Comparison of ENCODE assay signal across 9 cellular contexts in the genomic region with DNA sequence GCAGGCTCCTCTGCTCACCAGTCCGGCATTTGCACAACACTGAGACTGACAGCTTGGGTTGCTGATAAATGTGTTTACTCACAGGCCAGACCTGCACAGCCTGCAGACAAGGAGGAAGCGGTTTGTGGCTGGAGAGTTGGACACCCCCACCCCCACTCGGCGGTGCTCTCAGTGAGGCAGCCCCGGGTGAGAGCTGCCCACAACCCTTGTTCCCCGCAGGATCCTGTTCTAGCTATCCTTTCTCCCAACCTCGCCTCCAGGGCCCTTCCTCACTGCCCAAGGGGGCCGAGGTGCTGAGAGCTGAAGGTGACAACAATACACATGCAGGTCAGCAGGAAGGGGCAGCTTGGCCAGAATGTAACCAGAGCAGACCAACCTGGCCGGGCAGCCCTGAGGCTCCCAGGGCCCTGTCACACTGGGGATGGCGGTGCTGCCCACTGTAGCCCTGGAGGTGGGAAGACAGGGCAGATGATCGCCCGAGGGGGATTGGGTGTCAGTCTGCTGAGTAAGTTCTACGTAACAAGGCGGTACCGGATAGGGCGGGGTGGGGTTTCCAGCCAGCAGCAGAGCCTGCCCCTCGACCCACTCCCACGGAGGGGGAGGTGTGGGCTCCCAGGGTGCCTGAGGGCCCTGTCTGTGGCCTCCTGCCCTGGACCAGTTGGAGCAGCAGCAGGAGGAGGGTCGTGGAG. TPM values are rescaled to one million over a fixed set of nuclear protein-coding genes. Genes with fewer than 3 reads are reported as not detected.
DNase-seq lines count a peak whose midpoint lies in the region; ATAC-seq, FAIRE-seq and TF ChIP-seq lines count a peak whose summit lies in the region.
"Had no signal": no experiment of that assay in that cellular context is flagged by ENCODE, and none has a peak within 500 bp of the region (broad histone marks: within the 10 kb centered on the region; RNA-seq: fewer than 3 reads in every experiment).

No MANE protein-coding gene starts in this region.

- H3K4me1 Mint-ChIP-seq in activated naive CD4-positive, alpha-beta T cell treated with anti-CD3 and anti-CD28 coated beads, Interleukin-2, amount 10 ng/mL, durations not matched to agents 7 days and 5 days, result peaks cover 41% of the 10 kb centered on the region

- H3K4me3 ChIP-seq in suprapubic skin, result no peak overlapping the region

- no peaks in the 10 kb centered on the region for H3K9me3 Mint-ChIP-seq in activated naive CD4-positive, alpha-beta T cell treated with anti-CD3 and anti-CD28 coated beads, Interleukin-2, amount 10 ng/mL, durations not matched to agents 7 days and 5 days

- TF ChIP-seq EP300 in suprapubic skin (IDR thresholded peaks at IDR 0.05), result no peak

- peak; percentile 31 for ATAC-seq in HG02642 (IDR thresholded peaks at IDR 0.05; ENCODE audit: poor library complexity, unreplicated experiment)

- WGBS in suprapubic skin, result 72% methylated on average over 6 of the region's 19 CpGs

- H3K36me3 ChIP-seq in suprapubic skin, result peaks cover 48% of the 10 kb centered on the region

- TF ChIP-seq CTCF in suprapubic skin (IDR thresholded peaks at IDR 0.05), result no peak

- H3K4me1 ChIP-seq in suprapubic skin, result peaks cover 49% of the 10 kb centered on the region

- peak overlapping the region; percentile 95 for H3K27ac Mint-ChIP-seq in activated naive CD4-positive, alpha-beta T cell treated with anti-CD3 and anti-CD28 coated beads, Interleukin-2, amount 10 ng/mL, durations not matched to agents 7 days and 5 days

- no peaks in the 10 kb centered on the region for H3K27me3 Mint-ChIP-seq in activated naive CD4-positive, alpha-beta T cell treated with anti-CD3 and anti-CD28 coated beads, Interleukin-2, amount 10 ng/mL, durations not matched to agents 7 days and 5 days

- peak; percentile 91 for FAIRE-seq in GM18507 (lab: Jason Lieb, UNC)
- FAIRE-seq in frontal cortex (lab: Jason Lieb, UNC), result no peak

- CTCF ChIA-PET in activated naive CD4-positive, alpha-beta T cell treated with anti-CD3 and anti-CD28 coated beads, Interleukin-2, amount 10 ng/mL, durations not matched to agents 7 days and 5 days (lab: Charles Lee), result interaction anchor here (0.6 to 2.2 kb wide), 4 partner anchors 14 to 51 kb away, joined by 3 to 10 read pairs (median 3); no protein-coding TSS in a partner anchor

- DNase-seq in GM18507 (ENCODE audit: extremely low spot score, insufficient read length, low read depth) (peak; percentile 60), NOMO-1 (lab: John Stamatoyannopoulos, UW; ENCODE audit: unreplicated experiment in 2 of 2) (peak; percentile 88 to 92), kidney tubule cell (ENCODE audit: low spot score) (peak; percentile 54), suprapubic skin (ENCODE audit: low spot score in 2 of 2) (no peak), NCI-H2107 treated with DMSO at 0.1 percent for 48 hours (lab: John Stamatoyannopoulos, UW; ENCODE audit: unreplicated experiment) (no peak), frontal cortex (ENCODE audit: low spot score in 2 of 2) (no peak)
- peak; percentile 67 for DNase-seq in activated naive CD4-positive, alpha-beta T cell treated with anti-CD3 and anti-CD28 coated beads, Interleukin-2, amount 10 ng/mL, durations not matched to agents 7 days and 5 days

- peak overlapping the region; percentile 70 for H3K4me3 Mint-ChIP-seq in activated naive CD4-positive, alpha-beta T cell treated with anti-CD3 and anti-CD28 coated beads, Interleukin-2, amount 10 ng/mL, durations not matched to agents 7 days and 5 days

- peaks cover 18% of the 10 kb centered on the region for H3K36me3 Mint-ChIP-seq in activated naive CD4-positive, alpha-beta T cell treated with anti-CD3 and anti-CD28 coated beads, Interleukin-2, amount 10 ng/mL, durations not matched to agents 7 days and 5 days

- H3K9me3 ChIP-seq in suprapubic skin, result no peaks in the 10 kb centered on the region

- peaks cover 16% of the 10 kb centered on the region for H3K27me3 ChIP-seq in suprapubic skin

- peak overlapping the region; percentile 34 for H3K27ac ChIP-seq in suprapubic skin

- TF ChIP-seq POLR2A in suprapubic skin (IDR thresholded peaks at IDR 0.05), result no peak

RNA-seq across cellular contexts. Expression of gene ADAM8, which starts 2.1 kb away (rescaled TPM):
- total RNA-seq in suprapubic skin (10 to 100 TPM in 1 of 4 donors, 1 to 10 TPM in 3; 3.0 to 18.4 (median 4.1) TPM), frontal cortex (1.2 TPM)

RNA-seq across cellular contexts. Expression of gene TUBGCP2, which starts 30.0 kb away (rescaled TPM):
- total RNA-seq in suprapubic skin, result 100 to 1,000 TPM in 1 of 4 donors, 10 to 100 TPM in 3; 44.5 to 107 (median 57.1) TPM
- 44.8 TPM for total RNA-seq in frontal cortex

RNA-seq across cellular contexts. Expression of gene ZNF511, which starts 30.0 kb away (rescaled TPM):
- total RNA-seq in suprapubic skin, result 10 to 100 TPM; 15.5 to 24.4 (median 17.3) TPM
- 7.3 TPM for total RNA-seq in frontal cortex

RNA-seq across cellular contexts. Expression of gene VENTX, which starts 41.1 kb away (rescaled TPM):
- total RNA-seq in suprapubic skin, result 1 to 10 TPM in 1 of 4 donors, under 1 TPM in 2, not detected in 1; 0.17 to 2.3 (median 0.21) TPM
- not detected for total RNA-seq in frontal cortex
- total RNA-seq: T-helper 2 cell treated with Interferon-gamma antibody and Interleukin-4, amounts not matched to agents 100 ng/mL and 5 ng/mL, for 36 hours had no signal

RNA-seq across cellular contexts. Expression of gene UTF1, which starts 48.7 kb away (rescaled TPM):
- total RNA-seq in suprapubic skin, result not detected
- not detected for total RNA-seq in frontal cortex
- total RNA-seq: T-helper 2 cell treated with Interferon-gamma antibody and Interleukin-4, amounts not matched to agents 100 ng/mL and 5 ng/mL, for 36 hours had no signal

Comparison
In these comparisons a context has a peak if more than half of its experiments do, and no peak if none do; other contexts are left out.
1. DNase-seq: peak in GM18507 (single experiment), NOMO-1 (2 of 2), activated naive CD4-positive, alpha-beta T cell treated with anti-CD3 and anti-CD28 coated beads, Interleukin-2, amount 10 ng/mL, durations not matched to agents 7 days and 5 days (single experiment) and kidney tubule cell (single experiment); none in suprapubic skin (0 of 2), NCI-H2107 treated with DMSO at 0.1 percent for 48 hours (single experiment) and frontal cortex (0 of 2).